8 cellular contexts compared by ENCODE assay signal in the genomic region with DNA sequence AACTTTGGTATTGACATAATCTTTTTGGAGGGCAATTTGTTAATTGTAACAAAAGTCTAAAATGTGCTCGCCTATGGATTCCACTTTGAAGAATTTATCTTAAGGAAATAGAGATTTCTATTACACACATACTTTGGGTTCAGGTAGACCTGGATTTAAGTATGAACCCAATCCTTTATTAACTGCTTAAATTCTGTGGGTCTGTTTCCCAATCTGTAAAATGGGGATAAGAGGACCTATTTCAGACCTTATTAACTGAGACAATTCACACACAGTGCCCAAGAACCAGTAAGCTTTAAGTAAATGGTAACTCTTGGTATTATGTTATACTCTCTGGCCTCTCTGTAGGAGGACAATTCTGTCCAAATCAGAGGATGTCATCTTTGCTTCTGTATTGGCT. TPM values are rescaled to one million over a fixed set of nuclear protein-coding genes. Genes with fewer than 3 reads are reported as not detected.
A peak's percentile ranks its signal among the peaks of the same experiment; 100 is the strongest.
DNase-seq lines count a peak whose midpoint lies in the region; ATAC-seq, FAIRE-seq and TF ChIP-seq lines count a peak whose summit lies in the region.

No MANE protein-coding gene starts in this region.

- H3K4me2 ChIP-seq in HepG2 (ENCODE audit: low read depth, low read length): peak overlapping the region; percentile 96

- peak overlapping the region; percentile 99 for H2AFZ ChIP-seq in HepG2 (ENCODE audit: low read length)

- peak overlapping the region; percentile 92 for H3K4me3 ChIP-seq in adipocyte (ENCODE audit: low read length)
- H3K4me3 ChIP-seq in HepG2 (replicated peaks in 1 of 3; ENCODE audit: insufficient read depth in 1 of 3, low read depth in 2 of 3, low read length in 3 of 3): peak overlapping the region; percentile 82 to 97 (median 92); a peak in 5 of 6 replicates

- peaks cover 10% of the 10 kb centered on the region for H3K4me1 ChIP-seq in adipocyte (ENCODE audit: control insufficient read depth, insufficient read depth, low read length)
- H3K4me1 ChIP-seq in HepG2 (ENCODE audit: insufficient read depth, low read length): peaks cover 17% of the 10 kb centered on the region

- no peak for TF ChIP-seq RAD21 in HepG2 (CRISPR knock-in tag; IDR thresholded peaks at IDR 0.05)

- H4K20me1 ChIP-seq in HepG2 (ENCODE audit: insufficient read depth, low read length): no peaks in the 10 kb centered on the region

- no peak for TF ChIP-seq POLR2A in HepG2 (IDR thresholded peaks at IDR 0.05; ENCODE audit: insufficient read depth in 1 of 2, low read depth in 2 of 2, low read length in 2 of 2)

- H3K9me3 ChIP-seq in adipocyte (ENCODE audit: control insufficient read depth, low read length): peaks cover 3% of the 10 kb centered on the region
- peaks cover 5% of the 10 kb centered on the region for H3K9me3 ChIP-seq in HepG2 (ENCODE audit: low read length)

- in situ Hi-C loops in HepG2 (cut with HindIII; ENCODE audit: extremely low pct_ligation_motif_present, low pct_unique_long_range_greater_than_20kb): loop anchor here (5.0 kb wide), 1 partner anchor 50 kb away; no protein-coding TSS in a partner anchor

- no peak for DNase-seq in activated CD4-positive, alpha-beta T cell treated with anti-CD3 and anti-CD28 coated beads for 36 hours
- no peak for DNase-seq in activated CD4-positive, alpha-beta T cell treated with anti-CD3 and anti-CD28 coated beads, Interleukin-2, amount 50 U/mL, for 4 hours
- DNase-seq in adipocyte (ENCODE audit: low read depth) (no peak), HepG2 (ENCODE audit: low spot score) (no peak), NCI-H748 (lab: John Stamatoyannopoulos, UW; ENCODE audit: unreplicated experiment) (no peak)
- DNase-seq in stimulated activated CD4-positive, alpha-beta T cell treated with anti-CD3 and anti-CD28 coated beads, Interleukin-4, amount 100 ng/mL, for 24 hours: no peak

- H3K36me3 ChIP-seq in adipocyte (ENCODE audit: control insufficient read depth, insufficient read depth, low read length, severe bottlenecking) (peaks cover 20% of the 10 kb centered on the region), HepG2 (replicated peaks in 1 of 2; ENCODE audit: control insufficient read depth in 1 of 2, insufficient read depth in 2 of 2, low read length in 2 of 2) (peaks cover 2 to 18% of the 10 kb centered on the region in 2 experiments; a peak in 4 of 5 replicates)

- H3K79me2 ChIP-seq in HepG2 (ENCODE audit: insufficient read depth, low read length): peaks cover 14% of the 10 kb centered on the region

- peaks cover 28% of the 10 kb centered on the region for H3K4me1 Mint-ChIP-seq in activated CD4-positive, alpha-beta T cell treated with anti-CD3 and anti-CD28 coated beads for 36 hours

- WGBS in HepG2 (ENCODE audit: low lambda C conversion rate): 100% methylated on average over 1 of the region's 1 CpG

- FAIRE-seq in HepG2 (lab: Jason Lieb, UNC): peak; percentile 4

- H3K27me3 ChIP-seq in adipocyte (replicated peaks; ENCODE audit: control insufficient read depth, insufficient read depth, low read length) (no peaks in the 10 kb centered on the region), HepG2 (ENCODE audit: control insufficient read depth in 1 of 2, insufficient read depth in 2 of 2, low read length in 2 of 2) (no peaks in the 10 kb centered on the region; a peak in 1 of 5 replicates)

- peaks cover 28% of the 10 kb centered on the region for H3K36me3 Mint-ChIP-seq in activated CD4-positive, alpha-beta T cell treated with anti-CD3 and anti-CD28 coated beads for 36 hours (ENCODE audit: low read depth)

- H3K9me3 Mint-ChIP-seq in activated CD4-positive, alpha-beta T cell treated with anti-CD3 and anti-CD28 coated beads for 36 hours (ENCODE audit: low read depth): no peaks in the 10 kb centered on the region

- no peak for TF ChIP-seq CTCF in HepG2 (CRISPR knock-in tag; IDR thresholded peaks at IDR 0.05)

- TF ChIP-seq EP300 in HepG2 (IDR thresholded peaks at IDR 0.05; ENCODE audit: low read depth in 2 of 2, low read length in 2 of 2) (no peak), HepG2 (CRISPR knock-in tag; IDR thresholded peaks at IDR 0.05; ENCODE audit: borderline replicate concordance) (no peak)

- H3K27me3 Mint-ChIP-seq in activated CD4-positive, alpha-beta T cell treated with anti-CD3 and anti-CD28 coated beads for 36 hours: no peaks in the 10 kb centered on the region

- H3K9ac ChIP-seq in adipocyte (ENCODE audit: low read length) (peak overlapping the region; percentile 88), HepG2 (ENCODE audit: insufficient read depth, low read depth, low read length) (peak overlapping the region; percentile 80; the same call in 1 of the 2 replicates)

- no peak for ATAC-seq in activated CD4-positive, alpha-beta T cell treated with anti-CD3 and anti-CD28 coated beads for 36 hours
- ATAC-seq in HepG2 (no peak), HG03439 (IDR thresholded peaks at IDR 0.05; ENCODE audit: unreplicated experiment) (no peak)

- intact Hi-C loops in activated CD4-positive, alpha-beta T cell treated with anti-CD3 and anti-CD28 coated beads for 36 hours (cut with DNase I, micrococcal nuclease): loop anchor here (1.0 to 5.0 kb wide), 17 partner anchors 49 to 1150 kb away; partner anchors contain the start of genes MLH3 (in 2 of the 2), TMED10 (in 2 of the 2), ABCD4 (in 1 of the 2) and ACYP1 (in 1 of the 2)
- intact Hi-C loops in HepG2 (cut with micrococcal nuclease; ENCODE audit: unreplicated experiment): loop anchor here (2.0 to 10.0 kb wide), 2 partner anchors 47 to 63 kb away; partner anchors contain the start of genes ACYP1, PGF and ZC2HC1C

- BruUV-seq in HepG2 (replicated peaks; lab: Mats Ljungman, UMichigan): no TSS peak

- peak overlapping the region; percentile 88 for H3K27ac Mint-ChIP-seq in activated CD4-positive, alpha-beta T cell treated with anti-CD3 and anti-CD28 coated beads for 36 hours

- H3K27ac ChIP-seq in HepG2 (ENCODE audit: extremely low read length, insufficient read depth, low read length): peak overlapping the region; percentile 62
- peak overlapping the region; percentile 77 for H3K27ac ChIP-seq in temporal lobe (ENCODE audit: low read depth, low read length)

- POLR2A ChIA-PET in activated CD4-positive, alpha-beta T cell treated with anti-CD3 and anti-CD28 coated beads for 36 hours (lab: Charles Lee): interaction anchor here (1.9 kb wide), 1 partner anchor 60 kb away, joined by 5 read pairs; no protein-coding TSS in a partner anchor
- POLR2A ChIA-PET in HepG2 (lab: Yijun Ruan, JAX): interaction anchor here (1.4 to 1.8 kb wide), 2 partner anchors 51 to 68 kb away, joined by 4 to 12 read pairs; partner anchors contain the start of gene ZC2HC1C

- H3K4me3 Mint-ChIP-seq in activated CD4-positive, alpha-beta T cell treated with anti-CD3 and anti-CD28 coated beads for 36 hours: peak overlapping the region; percentile 87

- CTCF ChIA-PET in activated CD4-positive, alpha-beta T cell treated with anti-CD3 and anti-CD28 coated beads for 36 hours (lab: Charles Lee): no interaction called here
- CTCF ChIA-PET in HepG2 (lab: Yijun Ruan, JAX; ENCODE audit: low intra/inter-chr PET ratio, low total read pairs): no interaction called here

RNA-seq across cellular contexts. Expression of gene EIF2B2, which starts 0.8 kb away (rescaled TPM):
- total RNA-seq in activated CD4-positive, alpha-beta T cell treated with anti-CD3 and anti-CD28 coated beads for 36 hours: 10 to 100 TPM; 55.6 to 69.8 TPM
- total RNA-seq in HepG2 (2016; rRNA removed; fragmentation: Illumina TruSeq; extraction: Trizol) (54.4 and 80.9 TPM in 2 replicates), temporal lobe (30.2 TPM)
- total RNA-seq in HepG2 (2016; cell fraction: cytosol; rRNA removed; fragmentation: Illumina TruSeq; extraction: Trizol; ENCODE audit: low read depth): 10.9 and 15.6 TPM in 2 replicates
- total RNA-seq in HepG2 (2016; cell fraction: insoluble cytoplasmic fraction; rRNA removed; fragmentation: Illumina TruSeq; extraction: Trizol): 56.6 and 74.9 TPM in 2 replicates
- total RNA-seq in HepG2 (2016; cell fraction: membrane; rRNA removed; fragmentation: Illumina TruSeq; extraction: Trizol): 18.1 and 24.3 TPM in 2 replicates
- 26.5 and 26.8 TPM in 2 replicates for total RNA-seq in HepG2 (2016; cell fraction: nucleus; rRNA removed; fragmentation: Illumina TruSeq; extraction: Trizol)
- 71.7 and 78.6 TPM in 2 replicates for polyA plus RNA-seq in HepG2 (2011; rRNA removed)
- 69.7 and 85.2 TPM in 2 replicates for polyA plus RNA-seq in HepG2 (2011; cell fraction: cytosol; rRNA removed)
- polyA plus RNA-seq in HepG2 (2011; cell fraction: nucleus; rRNA removed): 27.5 and 29.1 TPM in 2 replicates
- polyA plus RNA-seq in HepG2 (2012): 33.6 and 54.0 TPM in 2 replicates
- polyA plus RNA-seq in HepG2 (2016; cell fraction: cytosol; fragmentation: Illumina TruSeq; extraction: Trizol; ENCODE audit: low read depth): 19.8 and 22.0 TPM in 2 replicates
- 91.0 and 97.2 TPM in 2 replicates for polyA plus RNA-seq in HepG2 (2016; cell fraction: insoluble cytoplasmic fraction; fragmentation: Illumina TruSeq; extraction: Trizol; ENCODE audit: low read depth)
- polyA plus RNA-seq in HepG2 (2016; cell fraction: membrane; fragmentation: Illumina TruSeq; extraction: Trizol; ENCODE audit: low read depth): 22.9 and 23.0 TPM in 2 replicates
- polyA plus RNA-seq in HepG2 (2016; cell fraction: nucleus; fragmentation: Illumina TruSeq; extraction: Trizol; ENCODE audit: insufficient read depth, low read depth): 37.9 and 39.1 TPM in 2 replicates
- polyA minus RNA-seq in HepG2 (2011; rRNA and poly(A)+ RNA removed; ENCODE audit: low replicate concordance): 63.6 and 109 TPM in 2 replicates
- polyA minus RNA-seq in HepG2 (2011; cell fraction: cytosol; rRNA and poly(A)+ RNA removed): 20.6 and 23.0 TPM in 2 replicates
- 24.2 and 26.6 TPM in 2 replicates for polyA minus RNA-seq in HepG2 (2011; cell fraction: nucleus; rRNA and poly(A)+ RNA removed)

RNA-seq across cellular contexts. Expression of gene PGF, which starts 46.5 kb away (rescaled TPM):
- total RNA-seq in activated CD4-positive, alpha-beta T cell treated with anti-CD3 and anti-CD28 coated beads for 36 hours: under 1 TPM in 1 of 2 experiments, not detected in 1; 0.09 TPM
- total RNA-seq in HepG2 (2016; rRNA removed; fragmentation: Illumina TruSeq; extraction: Trizol) (20.3 and 27.5 TPM in 2 replicates), temporal lobe (1.7 TPM)
- 13.0 and 16.2 TPM in 2 replicates for total RNA-seq in HepG2 (2016; cell fraction: cytosol; rRNA removed; fragmentation: Illumina TruSeq; extraction: Trizol; ENCODE audit: low read depth)
- 17.4 and 28.0 TPM in 2 replicates for total RNA-seq in HepG2 (2016; cell fraction: insoluble cytoplasmic fraction; rRNA removed; fragmentation: Illumina TruSeq; extraction: Trizol)
- total RNA-seq in HepG2 (2016; cell fraction: membrane; rRNA removed; fragmentation: Illumina TruSeq; extraction: Trizol): 29.3 and 35.9 TPM in 2 replicates
- total RNA-seq in HepG2 (2016; cell fraction: nucleus; rRNA removed; fragmentation: Illumina TruSeq; extraction: Trizol): 17.6 and 20.1 TPM in 2 replicates
- 10.7 and 15.9 TPM in 2 replicates for polyA plus RNA-seq in HepG2 (2011; rRNA removed)
- polyA plus RNA-seq in HepG2 (2011; cell fraction: cytosol; rRNA removed): 10.4 and 12.8 TPM in 2 replicates
- polyA plus RNA-seq in HepG2 (2011; cell fraction: nucleus; rRNA removed): 16.7 and 17.3 TPM in 2 replicates
- polyA plus RNA-seq in HepG2 (2012): 12.1 and 22.6 TPM in 2 replicates
- 11.5 and 14.9 TPM in 2 replicates for polyA plus RNA-seq in HepG2 (2016; cell fraction: cytosol; fragmentation: Illumina TruSeq; extraction: Trizol; ENCODE audit: low read depth)
- 21.6 and 21.8 TPM in 2 replicates for polyA plus RNA-seq in HepG2 (2016; cell fraction: insoluble cytoplasmic fraction; fragmentation: Illumina TruSeq; extraction: Trizol; ENCODE audit: low read depth)
- polyA plus RNA-seq in HepG2 (2016; cell fraction: membrane; fragmentation: Illumina TruSeq; extraction: Trizol; ENCODE audit: low read depth): 24.0 and 29.9 TPM in 2 replicates
- polyA plus RNA-seq in HepG2 (2016; cell fraction: nucleus; fragmentation: Illumina TruSeq; extraction: Trizol; ENCODE audit: insufficient read depth, low read depth): 31.6 and 33.1 TPM in 2 replicates
- 0.12 and 15.6 TPM in 2 replicates for polyA minus RNA-seq in HepG2 (2011; rRNA and poly(A)+ RNA removed; ENCODE audit: low replicate concordance)
- polyA minus RNA-seq in HepG2 (2011; cell fraction: cytosol; rRNA and poly(A)+ RNA removed): 9.2 and 10.9 TPM in 2 replicates
- polyA minus RNA-seq in HepG2 (2011; cell fraction: nucleus; rRNA and poly(A)+ RNA removed): 12.9 and 21.1 TPM in 2 replicates

RNA-seq across cellular contexts. Expression of gene MLH3, which starts 49.4 kb away (rescaled TPM):
- total RNA-seq in activated CD4-positive, alpha-beta T cell treated with anti-CD3 and anti-CD28 coated beads for 36 hours: 10 to 100 TPM; 28.1 to 30.8 TPM
- 24.5 and 24.8 TPM in 2 replicates for total RNA-seq in HepG2 (2016; rRNA removed; fragmentation: Illumina TruSeq; extraction: Trizol)
- total RNA-seq in HepG2 (2016; cell fraction: cytosol; rRNA removed; fragmentation: Illumina TruSeq; extraction: Trizol; ENCODE audit: low read depth): 8.9 and 14.2 TPM in 2 replicates
- 22.2 and 26.0 TPM in 2 replicates for total RNA-seq in HepG2 (2016; cell fraction: insoluble cytoplasmic fraction; rRNA removed; fragmentation: Illumina TruSeq; extraction: Trizol)
- 28.2 and 35.8 TPM in 2 replicates for total RNA-seq in HepG2 (2016; cell fraction: membrane; rRNA removed; fragmentation: Illumina TruSeq; extraction: Trizol)
- total RNA-seq in HepG2 (2016; cell fraction: nucleus; rRNA removed; fragmentation: Illumina TruSeq; extraction: Trizol): 29.1 and 31.2 TPM in 2 replicates
- 14.4 and 15.3 TPM in 2 replicates for polyA plus RNA-seq in HepG2 (2011; rRNA removed)
- 7.8 and 9.0 TPM in 2 replicates for polyA plus RNA-seq in HepG2 (2011; cell fraction: cytosol; rRNA removed)
- polyA plus RNA-seq in HepG2 (2011; cell fraction: nucleus; rRNA removed): 20.0 and 23.6 TPM in 2 replicates
- 9.7 and 11.4 TPM in 2 replicates for polyA plus RNA-seq in HepG2 (2012)
- 0.34 and 0.69 TPM in 2 replicates for polyA plus RNA-seq in HepG2 (2016; cell fraction: cytosol; fragmentation: Illumina TruSeq; extraction: Trizol; ENCODE audit: low read depth)
- polyA plus RNA-seq in HepG2 (2016; cell fraction: insoluble cytoplasmic fraction; fragmentation: Illumina TruSeq; extraction: Trizol; ENCODE audit: low read depth): 8.3 and 12.1 TPM in 2 replicates
- 1.5 and 2.4 TPM in 2 replicates for polyA plus RNA-seq in HepG2 (2016; cell fraction: membrane; fragmentation: Illumina TruSeq; extraction: Trizol; ENCODE audit: low read depth)
- 22.5 and 23.9 TPM in 2 replicates for polyA plus RNA-seq in HepG2 (2016; cell fraction: nucleus; fragmentation: Illumina TruSeq; extraction: Trizol; ENCODE audit: insufficient read depth, low read depth)
- 21.0 TPM in 2 replicates for polyA minus RNA-seq in HepG2 (2011; rRNA and poly(A)+ RNA removed; ENCODE audit: low replicate concordance)
- polyA minus RNA-seq in HepG2 (2011; cell fraction: cytosol; rRNA and poly(A)+ RNA removed): 12.5 and 12.9 TPM in 2 replicates
- polyA minus RNA-seq in HepG2 (2011; cell fraction: nucleus; rRNA and poly(A)+ RNA removed): 53.3 and 70.0 TPM in 2 replicates
- 52.4 TPM for total RNA-seq in temporal lobe
